In genomic region chr16:85369741-85370528, GRCh38 we compare ENCODE assay signal across 9 cellular contexts.
DNase-seq lines count a peak whose midpoint lies in the region; ATAC-seq, FAIRE-seq and TF ChIP-seq lines count a peak whose summit lies in the region.
"Had no signal": no experiment of that assay in that cellular context is flagged by ENCODE, and none has a peak within 500 bp of the region (broad histone marks: within the 10 kb centered on the region; RNA-seq: fewer than 3 reads in every experiment).

No MANE protein-coding gene starts in this region.

- H3K36me3 ChIP-seq in MG63 (no peaks in the 10 kb centered on the region), esophagus (ENCODE audit: control insufficient read depth in 2 of 2, insufficient read depth in 2 of 2, low read length in 1 of 2) (no peaks in the 10 kb centered on the region), neural progenitor cell (no peaks in the 10 kb centered on the region)

- FAIRE-seq in urothelium cell line (lab: Jason Lieb, UNC) = no peak

- peak; percentile 80 for TF ChIP-seq CTCF in neural progenitor cell (IDR thresholded peaks at IDR 0.05)

- H4K20me1 ChIP-seq in neural progenitor cell (ENCODE audit: low read depth) = no peaks in the 10 kb centered on the region

- no peaks in the 10 kb centered on the region for H3K27me3 ChIP-seq in MG63
- no peaks in the 10 kb centered on the region for H3K27me3 ChIP-seq in esophagus (ENCODE audit: control insufficient read depth in 1 of 2, insufficient read depth in 2 of 2, low read length in 2 of 2)
- H3K27me3 ChIP-seq in neural progenitor cell = peaks cover 13% of the 10 kb centered on the region

- H3K4me1 ChIP-seq in esophagus (ENCODE audit: control insufficient read depth in 2 of 2, insufficient read depth in 2 of 2, low read length in 1 of 2) = peaks cover 11 to 56% of the 10 kb centered on the region in 2 donors
- peaks cover 14% of the 10 kb centered on the region for H3K4me1 ChIP-seq in neural progenitor cell

- peak; percentile 67 for DNase-seq in ELR (ENCODE audit: low read depth)
- DNase-seq in MG63 = peak; percentile 60
- peak; percentile 9 for DNase-seq in activated CD8-positive, alpha-beta memory T cell treated with anti-CD3 and anti-CD28 coated beads, Interleukin-2, amount 50 U/mL, for 24 hours (ENCODE audit: extremely low read depth)
- DNase-seq in neural progenitor cell (ENCODE audit: low spot score) = peak; percentile 67
- DNase-seq in urothelium cell line (ENCODE audit: low spot score) = peak; percentile 79

- H3K27me3 Mint-ChIP-seq in neural progenitor cell (ENCODE audit: insufficient read depth, low read depth) = peaks cover 12% of the 10 kb centered on the region
- H3K27me3 Mint-ChIP-seq: stimulated activated naive CD8-positive, alpha-beta T cell treated with anti-CD3 and anti-CD28 coated beads, Interleukin-15, Interleukin-2, amounts not matched to agents 100 ng/mL and 50 ng/mL, for 24 hours had no signal

- H3K9ac ChIP-seq in neural progenitor cell = no peak overlapping the region

- H3K4me2 ChIP-seq in neural progenitor cell = no peak overlapping the region

- H3K9me3 Mint-ChIP-seq in neural progenitor cell = no peaks in the 10 kb centered on the region
- H3K9me3 Mint-ChIP-seq: stimulated activated naive CD8-positive, alpha-beta T cell treated with anti-CD3 and anti-CD28 coated beads, Interleukin-15, Interleukin-2, amounts not matched to agents 100 ng/mL and 50 ng/mL, for 24 hours had no signal

- H3K4me3 ChIP-seq in MG63 (no peak overlapping the region), esophagus (ENCODE audit: low read depth in 1 of 2, low read length in 2 of 2) (no peak overlapping the region), neural progenitor cell (no peak overlapping the region)

- no peaks in the 10 kb centered on the region for H3K79me2 ChIP-seq in neural progenitor cell (ENCODE audit: low read depth)

- H3F3A ChIP-seq in neural progenitor cell (ENCODE audit: low read depth) = peaks cover 20% of the 10 kb centered on the region

- peaks cover 33% of the 10 kb centered on the region for H3K4me1 Mint-ChIP-seq in neural progenitor cell

- H2AFZ ChIP-seq in neural progenitor cell (replicated peaks) = no peak overlapping the region

- 46 to 47% methylated on average over 20 of the region's 20 CpGs for WGBS in esophagus, 2 donors

- no peaks in the 10 kb centered on the region for H3K9me3 ChIP-seq in MG63
- no peaks in the 10 kb centered on the region for H3K9me3 ChIP-seq in esophagus (ENCODE audit: control insufficient read depth in 2 of 2, insufficient read depth in 1 of 2, low read depth in 1 of 2, low read length in 1 of 2)
- no peaks in the 10 kb centered on the region for H3K9me3 ChIP-seq in neural progenitor cell (ENCODE audit: low read depth)

- no peaks in the 10 kb centered on the region for H3K36me3 Mint-ChIP-seq in neural progenitor cell

- no peak overlapping the region for H3K27ac Mint-ChIP-seq in neural progenitor cell
- H3K27ac Mint-ChIP-seq: stimulated activated naive CD8-positive, alpha-beta T cell treated with anti-CD3 and anti-CD28 coated beads, Interleukin-15, Interleukin-2, amounts not matched to agents 100 ng/mL and 50 ng/mL, for 24 hours had no signal

- H3K4me3 Mint-ChIP-seq in neural progenitor cell = no peak overlapping the region
- H3K4me3 Mint-ChIP-seq: stimulated activated naive CD8-positive, alpha-beta T cell treated with anti-CD3 and anti-CD28 coated beads, Interleukin-15, Interleukin-2, amounts not matched to agents 100 ng/mL and 50 ng/mL, for 24 hours had no signal

- no peak for ATAC-seq in GM18867 (IDR thresholded peaks at IDR 0.05; ENCODE audit: unreplicated experiment)
- no peak for ATAC-seq in HG03469 (IDR thresholded peaks at IDR 0.05; ENCODE audit: unreplicated experiment)

- H3K27ac ChIP-seq in esophagus (ENCODE audit: low read depth in 2 of 2, low read length in 1 of 2) (peak overlapping the region; percentile 80), neural progenitor cell (no peak overlapping the region)

Comparison
In these comparisons a context has a peak if more than half of its experiments do, and no peak if none do; other contexts are left out.
1. DNase-seq: peak in every context shown above with its lines; median percentile 79 in urothelium cell line; 67 in ELR; 67 in neural progenitor cell; 60 in MG63; 9 in activated CD8-positive, alpha-beta memory T cell treated with anti-CD3 and anti-CD28 coated beads, Interleukin-2, amount 50 U/mL, for 24 hours.